1 cellular context compared by ENCODE assay signal in the genomic region with DNA sequence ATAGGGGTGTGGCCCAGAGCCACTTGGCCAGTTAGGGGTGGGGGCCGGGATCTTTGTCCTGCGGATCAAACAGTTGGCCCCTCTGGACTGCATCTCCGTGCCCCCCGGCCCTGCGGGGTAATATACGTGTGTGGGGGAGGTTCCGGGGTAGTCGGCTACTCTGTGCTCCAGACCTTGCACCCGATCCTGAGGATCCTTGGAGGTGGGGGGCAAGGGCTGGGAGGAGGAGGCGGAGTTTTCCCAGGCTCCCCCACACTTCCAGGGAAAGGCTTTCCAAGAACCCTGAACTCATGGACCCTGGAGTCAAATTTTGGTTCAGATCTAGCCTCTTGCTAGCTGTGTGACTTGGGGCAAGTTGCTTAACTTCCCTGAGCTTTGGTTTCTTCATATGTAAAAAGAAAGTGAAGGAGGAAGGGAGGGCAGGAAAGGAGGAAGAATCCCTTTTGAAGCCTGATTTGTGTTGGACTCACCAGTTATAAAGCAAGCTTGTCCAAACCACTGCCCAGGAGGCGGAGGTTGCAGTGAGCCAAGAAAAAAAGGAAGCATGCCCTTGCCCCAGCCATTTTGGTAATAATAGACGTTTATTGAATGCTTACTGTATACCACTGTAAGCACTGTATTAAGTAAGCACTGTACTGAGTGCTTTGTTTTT.
TF ChIP-seq lines count a peak whose summit lies in the region.

No MANE protein-coding gene starts in this region.

TF ChIP-seq in HepG2, 621 proteins besides CTCF, POLR2A, EP300 and RAD21 (continued from another document):
- TF ChIP-seq ZNF530 (CRISPR knock-in tag; IDR thresholded peaks at IDR 0.05; ENCODE audit: low read depth) = no peak
- no peak for TF ChIP-seq ZNF552 (CRISPR knock-in tag; IDR thresholded peaks at IDR 0.05; ENCODE audit: borderline replicate concordance)
- peak; percentile 21; the same call in 1 of the 2 replicates for TF ChIP-seq ZSCAN9 (CRISPR knock-in tag; IDR thresholded peaks at IDR 0.05; ENCODE audit: borderline replicate concordance)
- TF ChIP-seq ZNF768 (CRISPR knock-in tag; IDR thresholded peaks at IDR 0.05) = peak; percentile 94
- no peak for TF ChIP-seq PCBP1 (IDR thresholded peaks at IDR 0.05; ENCODE audit: borderline replicate concordance, low read depth, low read length)
- peak in 1 of 2 experiments; percentile 7; a peak in 1 of 4 replicates for TF ChIP-seq NR2F1 (CRISPR knock-in tag; IDR thresholded peaks at IDR 0.05)
- 0 out of 2 replicates have a peak, but pooled peaks have one; percentile 4 for TF ChIP-seq ZNF891 (CRISPR knock-in tag; IDR thresholded peaks at IDR 0.05)
- TF ChIP-seq SATB2 (CRISPR knock-in tag; IDR thresholded peaks at IDR 0.05) = no peak
- TF ChIP-seq ARID2 (CRISPR knock-in tag; IDR thresholded peaks at IDR 0.05; ENCODE audit: borderline replicate concordance) = no peak
